ENCODE assay signal across 1 cellular context in genomic region chr14:89416002-89416995, GRCh38.
A peak's percentile ranks its signal among the peaks of the same experiment; 100 is the strongest.
TF ChIP-seq lines count a peak whose summit lies in the region.

No MANE protein-coding gene starts in this region.

TF ChIP-seq in HepG2, 621 proteins besides CTCF, POLR2A, EP300 and RAD21 (continued from another document and continues in another):
- TF ChIP-seq PBX3 (CRISPR knock-in tag; IDR thresholded peaks at IDR 0.05; ENCODE audit: borderline replicate concordance): peak; percentile 80; the same call in 1 of the 2 replicates
- peak; percentile 92 for TF ChIP-seq DRAP1 (CRISPR knock-in tag; IDR thresholded peaks at IDR 0.05)
- peak; percentile 71 for TF ChIP-seq MAX (IDR thresholded peaks at IDR 0.05)
- TF ChIP-seq ZBTB10 (CRISPR knock-in tag; IDR thresholded peaks at IDR 0.05; ENCODE audit: borderline replicate concordance): peak; percentile 83; the same call in 1 of the 2 replicates
- 0 out of 2 replicates have a peak, but pooled peaks have one; percentile 5 for TF ChIP-seq ARID3A (IDR thresholded peaks at IDR 0.05; ENCODE audit: low read depth, low read length)
- peak; percentile 44; the same call in 1 of the 2 replicates for TF ChIP-seq HES4 (CRISPR knock-in tag; IDR thresholded peaks at IDR 0.05; ENCODE audit: borderline replicate concordance)
- peak; percentile 28; the same call in 1 of the 2 replicates for TF ChIP-seq CREM (IDR thresholded peaks at IDR 0.05)
- TF ChIP-seq CREM (CRISPR knock-in tag; IDR thresholded peaks at IDR 0.05): no peak
- no peak for TF ChIP-seq MIER3 (CRISPR knock-in tag; IDR thresholded peaks at IDR 0.05; ENCODE audit: borderline replicate concordance)
- peak; percentile 91 for TF ChIP-seq SP2 (CRISPR knock-in tag; IDR thresholded peaks at IDR 0.05)
- TF ChIP-seq SP4 (CRISPR knock-in tag; IDR thresholded peaks at IDR 0.05): 0 out of 2 replicates have a peak, but pooled peaks have one; percentile 39
- peak; percentile 87 for TF ChIP-seq AGO2 (optimal IDR thresholded peaks at IDR 0.05; ENCODE audit: low read depth, low read length)
- TF ChIP-seq ZBTB3 (CRISPR knock-in tag; IDR thresholded peaks at IDR 0.05; ENCODE audit: borderline replicate concordance, low read depth): no peak
- TF ChIP-seq ZC3H4 (CRISPR knock-in tag; IDR thresholded peaks at IDR 0.05; ENCODE audit: borderline replicate concordance): no peak
- 0 out of 2 replicates have a peak, but pooled peaks have one; percentile 42 for TF ChIP-seq IKZF5 (CRISPR knock-in tag; IDR thresholded peaks at IDR 0.05)
- TF ChIP-seq ZNF687 (CRISPR knock-in tag; IDR thresholded peaks at IDR 0.05): peak; percentile 63
- TF ChIP-seq RXRB (CRISPR knock-in tag; IDR thresholded peaks at IDR 0.05; ENCODE audit: borderline replicate concordance): 0 out of 2 replicates have a peak, but pooled peaks have one; percentile 4
- TF ChIP-seq CEBPG (CRISPR knock-in tag; IDR thresholded peaks at IDR 0.05): 0 out of 2 replicates have a peak, but pooled peaks have one; percentile 10
- no peak for TF ChIP-seq ZNF256 (CRISPR knock-in tag; conservative IDR thresholded peaks at IDR 0.05)
- TF ChIP-seq GMEB1 (CRISPR knock-in tag; IDR thresholded peaks at IDR 0.05; ENCODE audit: borderline replicate concordance): peak; percentile 49; the same call in 1 of the 2 replicates
- 0 out of 2 replicates have a peak, but pooled peaks have one; percentile 18 for TF ChIP-seq PITX1 (CRISPR knock-in tag; IDR thresholded peaks at IDR 0.05)
- TF ChIP-seq MYC (CRISPR knock-in tag; IDR thresholded peaks at IDR 0.05; ENCODE audit: borderline replicate concordance): 0 out of 2 replicates have a peak, but pooled peaks have one; percentile 36
- TF ChIP-seq ZNF766 (CRISPR knock-in tag; IDR thresholded peaks at IDR 0.05; ENCODE audit: borderline replicate concordance): no peak
- no peak for TF ChIP-seq KLF9 (CRISPR knock-in tag; IDR thresholded peaks at IDR 0.05; ENCODE audit: low read depth)
- TF ChIP-seq ZNF589 (CRISPR knock-in tag; conservative IDR thresholded peaks at IDR 0.05): 0 out of 2 replicates have a peak, but pooled peaks have one; percentile 10
- no peak for TF ChIP-seq ZBTB40 (IDR thresholded peaks at IDR 0.05)
- TF ChIP-seq ZBTB40 (CRISPR knock-in tag; IDR thresholded peaks at IDR 0.05): peak; percentile 30; the same call in 1 of the 2 replicates
- TF ChIP-seq GABPB1 (CRISPR knock-in tag; IDR thresholded peaks at IDR 0.05): peak; percentile 18; the same call in 1 of the 2 replicates
- TF ChIP-seq PREB (CRISPR knock-in tag; IDR thresholded peaks at IDR 0.05): no peak
